Comparison of ENCODE assay signal across 27 cellular contexts in the genomic region with DNA sequence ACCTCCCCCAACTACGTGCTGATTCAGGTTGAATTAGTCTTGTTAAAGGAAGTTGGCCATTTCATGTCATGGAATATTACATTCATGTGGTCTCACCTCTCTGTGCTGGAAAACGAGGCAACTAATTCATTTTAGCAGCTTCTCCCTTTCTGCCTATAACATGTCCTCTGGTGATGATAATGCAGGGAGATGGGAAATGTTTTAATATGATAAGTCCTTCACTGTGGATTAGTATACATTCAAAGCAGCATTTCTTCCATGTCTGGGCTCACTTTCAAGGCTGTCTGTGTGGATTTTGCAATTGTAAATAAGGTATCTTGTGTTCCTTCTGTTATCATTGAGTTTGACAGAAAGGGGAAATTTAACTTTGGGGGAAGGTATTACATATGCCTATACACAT.
"Had no signal": no experiment of that assay in that cellular context is flagged by ENCODE, and none has a peak within 500 bp of the region (broad histone marks: within the 10 kb centered on the region; RNA-seq: fewer than 3 reads in every experiment).

No MANE protein-coding gene starts in this region.

- H2AFZ ChIP-seq: hepatocyte had no signal

- H3K4me3 ChIP-seq: coronary artery, dorsolateral prefrontal cortex, esophagus muscularis mucosa, esophagus squamous epithelium, gastrocnemius medialis, gastroesophageal sphincter, heart left ventricle, heart right ventricle, hepatocyte had no signal

- DNase-seq: cortex of kidney; dermis blood vessel endothelial cell; dorsolateral prefrontal cortex; effector CD4-positive, alpha-beta T cell; effector CD8-positive, alpha-beta T cell; effector memory CD4-positive, alpha-beta T cell; effector memory CD8-positive, alpha-beta T cell; erythroblast; esophagus squamous epithelium; foreskin fibroblast; foreskin keratinocyte; foreskin melanocyte; gastrocnemius medialis; glutamatergic neuron; head of caudate nucleus; heart left ventricle; heart right ventricle; hippocampal formation had no signal

- H3K4me1 ChIP-seq: esophagus muscularis mucosa, esophagus squamous epithelium, foreskin keratinocyte, gastrocnemius medialis, gastroesophageal sphincter, heart left ventricle, heart right ventricle had no signal

- H3K79me2 ChIP-seq: hepatocyte had no signal

- H3K36me3 ChIP-seq: esophagus muscularis mucosa, esophagus squamous epithelium, gastrocnemius medialis, gastroesophageal sphincter, heart left ventricle, heart right ventricle had no signal

- H3K27ac ChIP-seq: coronary artery, dorsolateral prefrontal cortex, epithelial cell of prostate, esophagus muscularis mucosa, esophagus squamous epithelium, foreskin keratinocyte, gastrocnemius medialis, gastroesophageal sphincter, heart left ventricle, heart right ventricle, hepatocyte had no signal

- H3K4me2 ChIP-seq: hepatocyte had no signal

- H3K9me3 ChIP-seq: esophagus muscularis mucosa, esophagus squamous epithelium, gastrocnemius medialis, gastroesophageal sphincter, heart left ventricle had no signal

- H3K27me3 ChIP-seq: dorsolateral prefrontal cortex, esophagus muscularis mucosa, esophagus squamous epithelium, foreskin keratinocyte, gastrocnemius medialis, gastroesophageal sphincter, heart left ventricle, hepatocyte had no signal

- FAIRE-seq: endometrium, endothelial cell of umbilical vein, frontal cortex had no signal

- ATAC-seq: effector memory CD8-positive, alpha-beta T cell; esophagus mucosa; foreskin keratinocyte; gastrocnemius medialis; gastroesophageal sphincter; heart left ventricle; heart right ventricle had no signal
